ENCODE assay signal across 1 cellular context in the genomic region with DNA sequence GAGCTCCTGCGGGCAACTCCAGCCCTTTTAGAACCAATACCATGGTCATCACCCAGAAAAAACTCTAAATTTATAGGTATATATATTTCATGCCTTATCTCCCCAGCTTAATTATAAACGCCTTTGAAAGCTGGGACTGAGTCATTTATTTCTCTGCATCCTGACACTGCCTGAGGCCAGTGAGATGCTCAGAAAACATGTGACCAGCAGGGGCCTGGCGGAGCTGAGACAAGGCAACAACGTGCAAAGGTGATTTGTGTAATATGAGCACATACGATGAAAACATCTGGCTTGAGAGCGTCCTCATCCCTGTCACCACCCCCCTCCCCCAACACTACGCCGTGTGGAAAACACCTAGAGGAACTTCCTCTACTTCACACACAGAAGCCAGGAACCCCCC.
TF ChIP-seq lines count a peak whose summit lies in the region.

No MANE protein-coding gene starts in this region.

TF ChIP-seq in HEK293, 187 proteins besides CTCF, POLR2A, EP300 and RAD21 (continued from another document):
- TF ChIP-seq, protein P1, sequence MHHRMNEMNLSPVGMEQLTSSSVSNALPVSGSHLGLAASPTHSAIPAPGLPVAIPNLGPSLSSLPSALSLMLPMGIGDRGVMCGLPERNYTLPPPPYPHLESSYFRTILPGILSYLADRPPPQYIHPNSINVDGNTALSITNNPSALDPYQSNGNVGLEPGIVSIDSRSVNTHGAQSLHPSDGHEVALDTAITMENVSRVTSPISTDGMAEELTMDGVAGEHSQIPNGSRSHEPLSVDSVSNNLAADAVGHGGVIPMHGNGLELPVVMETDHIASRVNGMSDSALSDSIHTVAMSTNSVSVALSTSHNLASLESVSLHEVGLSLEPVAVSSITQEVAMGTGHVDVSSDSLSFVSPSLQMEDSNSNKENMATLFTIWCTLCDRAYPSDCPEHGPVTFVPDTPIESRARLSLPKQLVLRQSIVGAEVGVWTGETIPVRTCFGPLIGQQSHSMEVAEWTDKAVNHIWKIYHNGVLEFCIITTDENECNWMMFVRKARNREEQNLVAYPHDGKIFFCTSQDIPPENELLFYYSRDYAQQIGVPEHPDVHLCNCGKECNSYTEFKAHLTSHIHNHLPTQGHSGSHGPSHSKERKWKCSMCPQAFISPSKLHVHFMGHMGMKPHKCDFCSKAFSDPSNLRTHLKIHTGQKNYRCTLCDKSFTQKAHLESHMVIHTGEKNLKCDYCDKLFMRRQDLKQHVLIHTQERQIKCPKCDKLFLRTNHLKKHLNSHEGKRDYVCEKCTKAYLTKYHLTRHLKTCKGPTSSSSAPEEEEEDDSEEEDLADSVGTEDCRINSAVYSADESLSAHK (tag by site-specific recombination; IDR thresholded peaks at IDR 0.05), result 0 out of 2 replicates have a peak, but pooled peaks have one; percentile 29
- TF ChIP-seq, protein P2, sequence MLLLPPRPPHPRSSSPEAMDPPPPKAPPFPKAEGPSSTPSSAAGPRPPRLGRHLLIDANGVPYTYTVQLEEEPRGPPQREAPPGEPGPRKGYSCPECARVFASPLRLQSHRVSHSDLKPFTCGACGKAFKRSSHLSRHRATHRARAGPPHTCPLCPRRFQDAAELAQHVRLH (tag by site-specific recombination; IDR thresholded peaks at IDR 0.05), result no peak
- TF ChIP-seq GFI1B (tag by site-specific recombination; IDR thresholded peaks at IDR 0.05) (0 out of 2 replicates have a peak, but pooled peaks have one; percentile 40), ZNF621 (tag by site-specific recombination; IDR thresholded peaks at IDR 0.05) (no peak), ZNF585B (tag by site-specific recombination; IDR thresholded peaks at IDR 0.05) (no peak), ZNF24 (tag by site-specific recombination; IDR thresholded peaks at IDR 0.05) (peak; percentile 69), ZNF184 (tag by site-specific recombination; IDR thresholded peaks at IDR 0.05) (peak; percentile 61; the same call in 1 of the 2 replicates), ZNF114 (tag by site-specific recombination; IDR thresholded peaks at IDR 0.05) (no peak), TCF7L2 (IDR thresholded peaks at IDR 0.05; ENCODE audit: borderline replicate concordance, low read depth, low read length) (peak; percentile 72; the same call in 1 of the 2 replicates), ZNF23 (tag by site-specific recombination; IDR thresholded peaks at IDR 0.05; ENCODE audit: borderline replicate concordance) (no peak), KLF9 (tag by site-specific recombination; IDR thresholded peaks at IDR 0.05; ENCODE audit: low read depth) (no peak)
- TF ChIP-seq, protein P3, sequence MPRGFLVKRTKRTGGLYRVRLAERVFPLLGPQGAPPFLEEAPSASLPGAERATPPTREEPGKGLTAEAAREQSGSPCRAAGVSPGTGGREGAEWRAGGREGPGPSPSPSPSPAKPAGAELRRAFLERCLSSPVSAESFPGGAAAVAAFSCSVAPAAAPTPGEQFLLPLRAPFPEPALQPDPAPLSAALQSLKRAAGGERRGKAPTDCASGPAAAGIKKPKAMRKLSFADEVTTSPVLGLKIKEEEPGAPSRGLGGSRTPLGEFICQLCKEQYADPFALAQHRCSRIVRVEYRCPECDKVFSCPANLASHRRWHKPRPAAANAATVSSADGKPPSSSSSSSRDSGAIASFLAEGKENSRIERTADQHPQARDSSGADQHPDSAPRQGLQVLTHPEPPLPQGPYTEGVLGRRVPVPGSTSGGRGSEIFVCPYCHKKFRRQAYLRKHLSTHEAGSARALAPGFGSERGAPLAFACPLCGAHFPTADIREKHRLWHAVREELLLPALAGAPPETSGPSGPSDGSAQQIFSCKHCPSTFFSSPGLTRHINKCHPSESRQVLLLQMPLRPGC (tag by site-specific recombination; IDR thresholded peaks at IDR 0.05), result peak; percentile 28; the same call in 1 of the 2 replicates
- TF ChIP-seq, protein P4, sequence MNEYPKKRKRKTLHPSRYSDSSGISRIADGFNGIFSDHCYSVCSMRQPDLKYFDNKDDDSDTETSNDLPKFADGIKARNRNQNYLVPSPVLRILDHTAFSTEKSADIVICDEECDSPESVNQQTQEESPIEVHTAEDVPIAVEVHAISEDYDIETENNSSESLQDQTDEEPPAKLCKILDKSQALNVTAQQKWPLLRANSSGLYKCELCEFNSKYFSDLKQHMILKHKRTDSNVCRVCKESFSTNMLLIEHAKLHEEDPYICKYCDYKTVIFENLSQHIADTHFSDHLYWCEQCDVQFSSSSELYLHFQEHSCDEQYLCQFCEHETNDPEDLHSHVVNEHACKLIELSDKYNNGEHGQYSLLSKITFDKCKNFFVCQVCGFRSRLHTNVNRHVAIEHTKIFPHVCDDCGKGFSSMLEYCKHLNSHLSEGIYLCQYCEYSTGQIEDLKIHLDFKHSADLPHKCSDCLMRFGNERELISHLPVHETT (tag by site-specific recombination; IDR thresholded peaks at IDR 0.05), result peak; percentile 68; the same call in 1 of the 2 replicates
- TF ChIP-seq, protein P5, sequence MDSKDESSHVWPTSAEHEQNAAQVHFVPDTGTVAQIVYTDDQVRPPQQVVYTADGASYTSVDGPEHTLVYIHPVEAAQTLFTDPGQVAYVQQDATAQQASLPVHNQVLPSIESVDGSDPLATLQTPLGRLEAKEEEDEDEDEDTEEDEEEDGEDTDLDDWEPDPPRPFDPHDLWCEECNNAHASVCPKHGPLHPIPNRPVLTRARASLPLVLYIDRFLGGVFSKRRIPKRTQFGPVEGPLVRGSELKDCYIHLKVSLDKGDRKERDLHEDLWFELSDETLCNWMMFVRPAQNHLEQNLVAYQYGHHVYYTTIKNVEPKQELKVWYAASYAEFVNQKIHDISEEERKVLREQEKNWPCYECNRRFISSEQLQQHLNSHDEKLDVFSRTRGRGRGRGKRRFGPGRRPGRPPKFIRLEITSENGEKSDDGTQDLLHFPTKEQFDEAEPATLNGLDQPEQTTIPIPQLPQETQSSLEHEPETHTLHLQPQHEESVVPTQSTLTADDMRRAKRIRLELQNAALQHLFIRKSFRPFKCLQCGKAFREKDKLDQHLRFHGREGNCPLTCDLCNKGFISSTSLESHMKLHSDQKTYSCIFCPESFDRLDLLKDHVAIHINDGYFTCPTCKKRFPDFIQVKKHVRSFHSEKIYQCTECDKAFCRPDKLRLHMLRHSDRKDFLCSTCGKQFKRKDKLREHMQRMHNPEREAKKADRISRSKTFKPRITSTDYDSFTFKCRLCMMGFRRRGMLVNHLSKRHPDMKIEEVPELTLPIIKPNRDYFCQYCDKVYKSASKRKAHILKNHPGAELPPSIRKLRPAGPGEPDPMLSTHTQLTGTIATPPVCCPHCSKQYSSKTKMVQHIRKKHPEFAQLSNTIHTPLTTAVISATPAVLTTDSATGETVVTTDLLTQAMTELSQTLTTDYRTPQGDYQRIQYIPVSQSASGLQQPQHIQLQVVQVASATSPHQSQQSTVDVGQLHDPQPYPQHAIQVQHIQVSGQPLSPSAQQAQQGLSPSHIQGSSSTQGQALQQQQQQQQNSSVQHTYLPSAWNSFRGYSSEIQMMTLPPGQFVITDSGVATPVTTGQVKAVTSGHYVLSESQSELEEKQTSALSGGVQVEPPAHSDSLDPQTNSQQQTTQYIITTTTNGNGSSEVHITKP (tag by site-specific recombination; IDR thresholded peaks at IDR 0.05), result peak; percentile 38; the same call in 1 of the 2 replicates
